Comparison of ENCODE assay signal across 14 cellular contexts in the genomic region with DNA sequence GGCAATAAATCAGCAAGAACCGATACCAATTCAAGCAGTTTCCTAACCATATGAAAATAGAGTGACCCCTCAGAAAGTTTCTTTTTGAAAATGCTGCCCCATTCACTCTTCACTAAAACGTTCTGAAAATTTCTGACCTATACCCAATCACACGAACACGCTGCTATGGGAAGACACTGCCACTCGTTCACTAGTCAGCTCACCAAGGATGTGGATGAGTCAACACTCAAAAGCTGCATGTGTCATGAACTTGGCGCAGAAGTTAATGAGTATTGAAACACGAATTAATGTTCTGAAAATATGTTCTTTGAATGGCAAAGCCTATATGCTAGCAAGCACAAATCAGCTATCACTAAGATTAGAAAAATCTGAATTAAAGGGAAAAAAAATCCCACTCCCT.
DNase-seq lines count a peak whose midpoint lies in the region; ATAC-seq, FAIRE-seq and TF ChIP-seq lines count a peak whose summit lies in the region.
"Had no signal": no experiment of that assay in that cellular context is flagged by ENCODE, and none has a peak within 500 bp of the region (broad histone marks: within the 10 kb centered on the region; RNA-seq: fewer than 3 reads in every experiment).

No MANE protein-coding gene starts in this region.

- TF ChIP-seq CTCF in IMR-90 (conservative IDR thresholded peaks at IDR 0.05; ENCODE audit: low read depth, low read length) (no peak), GM12878 (IDR thresholded peaks at IDR 0.05 in 2 of 3, conservative IDR thresholded peaks at IDR 0.05 in 1 of 3; ENCODE audit: control insufficient read depth in 2 of 3, extremely low read depth in 1 of 3, insufficient read depth in 1 of 3, low read depth in 3 of 3, low read length in 3 of 3) (no peak), kidney epithelial cell (IDR thresholded peaks at IDR 0.05; ENCODE audit: insufficient read depth, low read length, poor library complexity, severe bottlenecking) (no peak), right atrium auricular region (IDR thresholded peaks at IDR 0.05) (no peak)

- H2AFZ ChIP-seq in IMR-90 (replicated peaks; ENCODE audit: low read length, poor library complexity), result no peak overlapping the region
- H2AFZ ChIP-seq in GM12878 (ENCODE audit: control insufficient read depth, low read depth, low read length), result no peak overlapping the region

- H2BK15ac ChIP-seq in IMR-90 (ENCODE audit: low read depth, low read length), result no peak overlapping the region

- CTCF ChIA-PET in IMR-90 (lab: Yijun Ruan, JAX), result no interaction called here
- CTCF ChIA-PET in GM12878 (lab: Yijun Ruan, JAX), result interaction anchor here (0.8 to 1.7 kb wide), 3 partner anchors 12 to 231 kb away, joined by 3 to 4 read pairs (median 3); no protein-coding TSS in a partner anchor

- no peak overlapping the region for H3K18ac ChIP-seq in IMR-90 (ENCODE audit: low read depth, low read length)

- H3K23ac ChIP-seq in IMR-90 (ENCODE audit: low read depth, low read length), result no peak overlapping the region

- in situ Hi-C loops in Caki2 (cut with HindIII; ENCODE audit: low pct_unique_long_range_greater_than_20kb, low sequenced_read_pairs), result no loop called here
- in situ Hi-C loops in IMR-90 (cut with MboI; ENCODE audit: low sequenced_read_pairs), result no loop called here
- in situ Hi-C loops in GM12878 (cut with MboI), result no loop called here

- no peak overlapping the region for H3K14ac ChIP-seq in IMR-90 (replicated peaks; ENCODE audit: low read depth, low read length)

- H2BK120ac ChIP-seq in IMR-90 (ENCODE audit: low read depth, low read length), result no peak overlapping the region

- dilution Hi-C loops in IMR-90 (cut with HindIII; ENCODE audit: low sequenced_read_pairs, unreplicated experiment), result no loop called here

- TF ChIP-seq EP300 in GM12878 (IDR thresholded peaks at IDR 0.05; ENCODE audit: borderline replicate concordance in 1 of 2, control insufficient read depth in 1 of 2, low read depth in 2 of 2, low read length in 2 of 2), result no peak

- H2BK20ac ChIP-seq in IMR-90 (ENCODE audit: low read depth, low read length), result no peak overlapping the region

- H3K27ac ChIP-seq in IMR-90 (ENCODE audit: insufficient read depth, low read length), result no peak overlapping the region
- H3K27ac ChIP-seq in GM12878 (ENCODE audit: control insufficient read depth, insufficient read depth), result no peak overlapping the region
- no peak overlapping the region for H3K27ac ChIP-seq in right atrium auricular region
- H3K27ac ChIP-seq: tibial artery had no signal

- H2AK5ac ChIP-seq in IMR-90 (ENCODE audit: low read depth, low read length), result no peak overlapping the region

- SMC1A ChIA-PET in GM12878 (lab: Charles Lee; ENCODE audit: uncharacterized antibody, unreplicated experiment), result interaction anchor here (1.0 to 1.4 kb wide), 3 partner anchors 9 to 82 kb away, joined by 3 read pairs; no protein-coding TSS in a partner anchor

- ATAC-seq in IMR-90 (ENCODE audit: low read depth) (no peak), GM12878 (no peak), GM18858 (IDR thresholded peaks at IDR 0.05; ENCODE audit: unreplicated experiment) (no peak)

- H3K27me3 ChIP-seq in IMR-90 (ENCODE audit: control insufficient read depth, insufficient read depth, low read length) (no peaks in the 10 kb centered on the region), GM12878 (replicated peaks in 1 of 2; ENCODE audit: control insufficient read depth in 2 of 2, insufficient read depth in 2 of 2, low read length in 1 of 2) (no peaks in the 10 kb centered on the region), kidney epithelial cell (ENCODE audit: control insufficient read depth, insufficient read depth, low read length) (no peaks in the 10 kb centered on the region), right atrium auricular region (no peaks in the 10 kb centered on the region)
- H3K27me3 ChIP-seq: tibial artery had no signal

- H2BK5ac ChIP-seq in IMR-90 (ENCODE audit: low read depth, low read length, poor library complexity, severe bottlenecking), result no peak overlapping the region

- POLR2A ChIA-PET in IMR-90 (lab: Charles Lee; ENCODE audit: unreplicated experiment) (no interaction called here), GM12878 (lab: Charles Lee) (no interaction called here)

- no CpG with 5 or more reads among the region's 7 CpGs for WGBS in IMR-90 (ENCODE audit: extremely low coverage in 2 of 2, insufficient read length in 1 of 2), 2 experiments
- WGBS in GM12878 (ENCODE audit: insufficient coverage, insufficient replicate concordance, low lambda C conversion rate, missing lambda C conversion rate), result 40% methylated on average over 7 of the region's 7 CpGs

- no peaks in the 10 kb centered on the region; the same call in 1 of the 2 replicates for H3K4me1 ChIP-seq in IMR-90 (ENCODE audit: control insufficient read depth, insufficient read depth, low read length)
- H3K4me1 ChIP-seq in GM12878 (ENCODE audit: control insufficient read depth, insufficient read depth, low read length), result no peaks in the 10 kb centered on the region; the same call in 1 of the 2 replicates
- H3K4me1 ChIP-seq in right atrium auricular region, result peaks cover 0 to 9% of the 10 kb centered on the region in 2 donors
- H3K4me1 ChIP-seq: tibial artery had no signal

- no peak overlapping the region for H4K5ac ChIP-seq in IMR-90 (ENCODE audit: low read depth, low read length)

- H3K4me2 ChIP-seq in IMR-90 (ENCODE audit: low read depth, low read length) (no peak overlapping the region), GM12878 (ENCODE audit: control insufficient read depth, insufficient read depth) (no peak overlapping the region)

- intact Hi-C loops in IMR-90 (cut with micrococcal nuclease), result no loop called here
- intact Hi-C loops in GM12878 (cut with micrococcal nuclease; ENCODE audit: unreplicated experiment), result no loop called here

- H3K79me1 ChIP-seq in IMR-90 (ENCODE audit: low read depth in 1 of 2, low read length in 2 of 2), result peaks cover 0 to 4% of the 10 kb centered on the region in 2 experiments; a peak in 2 of 4 replicates

- H3K4ac ChIP-seq in IMR-90 (ENCODE audit: low read depth, low read length), result no peak overlapping the region

- no peak for FAIRE-seq in GM12878 (lab: Jason Lieb, UNC)
- FAIRE-seq in urothelium cell line (lab: Jason Lieb, UNC), result no peak
- FAIRE-seq: GM12891, GM19239 had no signal

- H3K9me3 ChIP-seq in IMR-90 (ENCODE audit: control insufficient read depth, insufficient read depth, low read length), result no peaks in the 10 kb centered on the region
- no peaks in the 10 kb centered on the region for H3K9me3 ChIP-seq in GM12878 (replicated peaks; ENCODE audit: control insufficient read depth, insufficient read depth, low read length)
- no peaks in the 10 kb centered on the region for H3K9me3 ChIP-seq in right atrium auricular region
- H3K9me3 ChIP-seq: tibial artery had no signal

- H3K56ac ChIP-seq in IMR-90 (ENCODE audit: extremely low read depth, insufficient read depth, low read length), result no peak overlapping the region

- no peak for TF ChIP-seq POLR2A in IMR-90 (IDR thresholded peaks at IDR 0.05; ENCODE audit: low read depth, low read length)
- no peak for TF ChIP-seq POLR2A in GM12878 (IDR thresholded peaks at IDR 0.05; ENCODE audit: low read depth, low read length)

- H3K9ac ChIP-seq in IMR-90 (ENCODE audit: low read depth, low read length), result no peak overlapping the region
- no peak overlapping the region for H3K9ac ChIP-seq in GM12878 (ENCODE audit: control insufficient read depth, insufficient read depth, low read length)

- RAD21 ChIA-PET in GM12878 (lab: Charles Lee; ENCODE audit: unreplicated experiment), result interaction anchor here (1.4 kb wide), 1 partner anchor 84 kb away, joined by 3 read pairs; a partner anchor contains a TSS

- H3K4me3 ChIP-seq in IMR-90 (ENCODE audit: insufficient read depth, low read depth, low read length) (no peak overlapping the region), GM12878 (no peak overlapping the region), kidney epithelial cell (ENCODE audit: low read depth, low read length) (no peak overlapping the region), right atrium auricular region (no peak overlapping the region)
- H3K4me3 ChIP-seq: tibial artery had no signal

- TF ChIP-seq RAD21 in IMR-90 (IDR thresholded peaks at IDR 0.05; ENCODE audit: low read length), result no peak
- no peak for TF ChIP-seq RAD21 in GM12878 (IDR thresholded peaks at IDR 0.05; ENCODE audit: insufficient read depth, low read depth, low read length)

- no peak overlapping the region for H4K91ac ChIP-seq in IMR-90 (ENCODE audit: insufficient read depth, low read depth, low read length)

- H4K8ac ChIP-seq in IMR-90 (ENCODE audit: low read depth in 2 of 2, low read length in 2 of 2), result no peak overlapping the region

- H3K9me1 ChIP-seq in IMR-90 (ENCODE audit: insufficient read depth, low read length), result peaks cover 4% of the 10 kb centered on the region

- H4K20me1 ChIP-seq in IMR-90 (ENCODE audit: insufficient read depth, low read length), result no peaks in the 10 kb centered on the region; the same call in 1 of the 2 replicates
- H4K20me1 ChIP-seq in GM12878 (ENCODE audit: control insufficient read depth, insufficient read depth), result no peaks in the 10 kb centered on the region

- H3K79me2 ChIP-seq in GM12878 (ENCODE audit: control insufficient read depth, insufficient read depth, low read length), result no peaks in the 10 kb centered on the region

- H3K36me3 ChIP-seq in IMR-90 (ENCODE audit: control insufficient read depth, insufficient read depth, low read length) (peaks cover 13% of the 10 kb centered on the region), GM12878 (ENCODE audit: control insufficient read depth in 2 of 2, insufficient read depth in 2 of 2, low read length in 1 of 2) (peaks cover 5 to 16% of the 10 kb centered on the region in 2 experiments), kidney epithelial cell (ENCODE audit: control insufficient read depth, insufficient read depth, low read length) (peaks cover 2% of the 10 kb centered on the region), right atrium auricular region (peaks cover 23% of the 10 kb centered on the region)

- DNase-seq in Caki2 (ENCODE audit: low read depth), result peak; percentile 48
- DNase-seq in IMR-90, result peak; percentile 51
- no peak for DNase-seq in GM12878 (ENCODE audit: low read depth, low spot score)
- DNase-seq in kidney epithelial cell (ENCODE audit: low read depth), result peak; percentile 31
- no peak for DNase-seq in kidney glomerular epithelial cell (lab: John Stamatoyannopoulos, UW)
- DNase-seq in urothelium cell line (ENCODE audit: low spot score), result no peak
- DNase-seq in right atrium auricular region (ENCODE audit: low spot score), result no peak
- DNase-seq: activated CD4-positive, CD25-positive, alpha-beta regulatory T cell; midbrain; stimulated activated CD4-positive, alpha-beta T cell treated with anti-CD3 and anti-CD28 coated beads, Interleukin-15, amount 100 ng/mL, for 24 hours; tibial artery had no signal

- no TSS peak for BruUV-seq in IMR-90 (replicated peaks; lab: Mats Ljungman, UMichigan)
- BruUV-seq in GM12878 (replicated peaks; lab: Mats Ljungman, UMichigan), result no TSS peak

- H2AK9ac ChIP-seq in IMR-90 (replicated peaks; ENCODE audit: low read depth, low read length, poor library complexity), result no peak overlapping the region

TF ChIP-seq in GM12878, 131 proteins besides CTCF, POLR2A, EP300 and RAD21:
- no peak for TF ChIP-seq NR2C2 (IDR thresholded peaks at IDR 0.05; ENCODE audit: borderline replicate concordance, control insufficient read depth, insufficient read length, low read depth)
- TF ChIP-seq JUNB (IDR thresholded peaks at IDR 0.05), result 0 out of 2 replicates have a peak, but pooled peaks have one; percentile 7

Comparison
In these comparisons a context has a peak if more than half of its experiments do, and no peak if none do; other contexts are left out.
1. DNase-seq: peak in Caki2 (single experiment), IMR-90 (single experiment) and kidney epithelial cell (single experiment); none in GM12878 (single experiment), kidney glomerular epithelial cell (single experiment), urothelium cell line (single experiment) and right atrium auricular region (single experiment).